In genomic region chr18:54140641-54141040, GRCh38 we compare ENCODE assay signal across 19 cellular contexts.
"Had no signal": no experiment of that assay in that cellular context is flagged by ENCODE, and none has a peak within 500 bp of the region (broad histone marks: within the 10 kb centered on the region; RNA-seq: fewer than 3 reads in every experiment).

No MANE protein-coding gene starts in this region.

- H3K9me3 ChIP-seq: body of pancreas had no signal

- H3K36me3 ChIP-seq: sigmoid colon, thoracic aorta had no signal

- H3K4me3 Mint-ChIP-seq: activated naive CD4-positive, alpha-beta T cell treated with anti-CD3 and anti-CD28 coated beads for 36 hours; activated T-helper 17 cell treated with anti-CD3 and anti-CD28 coated beads, Interleukin-2, amount 50 U/mL, for 72 hours; memory B cell; natural killer cell treated with Interleukin-12 subunit alpha and Interleukin-12 subunit beta and Interleukin-15 and Interleukin-18, amount 100 ng/mL, for 72 hours; stimulated activated naive CD8-positive, alpha-beta T cell treated with anti-CD3 and anti-CD28 coated beads, Interleukin-15, amount 100 ng/mL, for 72 hours; T-helper 17 cell; WTC11 had no signal

- H3K4me1 Mint-ChIP-seq: activated T-helper 17 cell treated with anti-CD3 and anti-CD28 coated beads, Interleukin-2, amount 50 U/mL, for 72 hours; memory B cell; stimulated activated naive CD8-positive, alpha-beta T cell treated with anti-CD3 and anti-CD28 coated beads, Interleukin-15, amount 100 ng/mL, for 72 hours; T-helper 17 cell; WTC11 had no signal

- H3K4me1 ChIP-seq: body of pancreas, gastroesophageal sphincter, left ventricle myocardium inferior, sigmoid colon had no signal

- DNase-seq: activated CD4-positive, alpha-beta T cell treated with anti-CD3 and anti-CD28 coated beads for 48 hours; activated naive CD4-positive, alpha-beta T cell treated with anti-CD3 and anti-CD28 coated beads for 36 hours; body of pancreas; dermis blood vessel endothelial cell; erythroblast; kidney; left ventricle myocardium inferior; occipital lobe; sigmoid colon; stimulated activated CD4-positive, alpha-beta T cell treated with anti-CD3 and anti-CD28 coated beads, Interleukin-4, amount 100 ng/mL, for 1 hour; stimulated activated naive CD8-positive, alpha-beta T cell treated with anti-CD3 and anti-CD28 coated beads, Interleukin-15, amount 100 ng/mL, for 72 hours; T-helper 17 cell had no signal

- H3K4me3 ChIP-seq: body of pancreas, gastroesophageal sphincter, left ventricle myocardium inferior, sigmoid colon, thoracic aorta had no signal

- H3K27me3 ChIP-seq: body of pancreas, gastroesophageal sphincter, sigmoid colon had no signal

- FAIRE-seq: kidney, urothelium cell line had no signal

- ATAC-seq: activated T-helper 17 cell treated with anti-CD3 and anti-CD28 coated beads, Interleukin-2, amount 50 U/mL, for 72 hours; body of pancreas; gastroesophageal sphincter; natural killer cell treated with Interleukin-12 subunit alpha and Interleukin-12 subunit beta and Interleukin-15 and Interleukin-18, amount 100 ng/mL, for 72 hours; stimulated activated naive CD8-positive, alpha-beta T cell treated with anti-CD3 and anti-CD28 coated beads, Interleukin-15, amount 100 ng/mL, for 72 hours; T-helper 17 cell; WTC11 had no signal

- H3K27me3 Mint-ChIP-seq: activated T-helper 17 cell treated with anti-CD3 and anti-CD28 coated beads, Interleukin-2, amount 50 U/mL, for 72 hours; memory B cell; natural killer cell treated with Interleukin-12 subunit alpha and Interleukin-12 subunit beta and Interleukin-15 and Interleukin-18, amount 100 ng/mL, for 72 hours; stimulated activated naive CD8-positive, alpha-beta T cell treated with anti-CD3 and anti-CD28 coated beads, Interleukin-15, amount 100 ng/mL, for 72 hours; T-helper 17 cell had no signal

- H3K27ac ChIP-seq: body of pancreas, gastroesophageal sphincter, left ventricle myocardium inferior, sigmoid colon, thoracic aorta had no signal

- H3K27ac Mint-ChIP-seq: activated naive CD4-positive, alpha-beta T cell treated with anti-CD3 and anti-CD28 coated beads for 36 hours; activated T-helper 17 cell treated with anti-CD3 and anti-CD28 coated beads, Interleukin-2, amount 50 U/mL, for 72 hours; memory B cell; T-helper 17 cell; WTC11 had no signal
